In genomic region chr12:124684496-124684895, GRCh38 we compare ENCODE assay signal across 8 cellular contexts.
DNase-seq lines count a peak whose midpoint lies in the region; ATAC-seq and TF ChIP-seq lines count a peak whose summit lies in the region.

No MANE protein-coding gene starts in this region.

- TF ChIP-seq POLR2A in sigmoid colon (IDR thresholded peaks at IDR 0.05), result no peak

- H3K4me3 Mint-ChIP-seq in CD8-positive, alpha-beta T cell, result no peak overlapping the region

- H3K27me3 Mint-ChIP-seq in CD8-positive, alpha-beta T cell (ENCODE audit: low read depth), result no peaks in the 10 kb centered on the region

- intact Hi-C loops in sigmoid colon (cut with DNase I), result loop anchor here (5.0 kb wide), 1 partner anchor 63 kb away; no protein-coding TSS in a partner anchor
- intact Hi-C loops in CD8-positive, alpha-beta T cell (cut with DNase I, micrococcal nuclease), result no loop called here

- H3K4me1 ChIP-seq in sigmoid colon, result peaks cover 0 to 88% (median 66%) of the 10 kb centered on the region in 4 donors
- peaks cover 22% of the 10 kb centered on the region for H3K4me1 ChIP-seq in CD8-positive, alpha-beta T cell (ENCODE audit: insufficient read depth, low read length)

- no peak for TF ChIP-seq EP300 in sigmoid colon (IDR thresholded peaks at IDR 0.05)

- H3K4me3 ChIP-seq in foreskin fibroblast (ENCODE audit: low read depth in 1 of 2, low read length in 2 of 2) (peak overlapping the region; percentile 34 to 45), sigmoid colon (peak overlapping the region; percentile 7 to 37 (median 27)), H7 (ENCODE audit: insufficient read depth, low read depth, low read length) (no peak overlapping the region)
- H3K4me3 ChIP-seq in CD8-positive, alpha-beta T cell (ENCODE audit: low read depth, low read length), result no peak overlapping the region

- ATAC-seq in GM18868 (IDR thresholded peaks at IDR 0.05; ENCODE audit: unreplicated experiment) (no peak), HG03108 (IDR thresholded peaks at IDR 0.05; ENCODE audit: unreplicated experiment) (no peak)
- no peak for ATAC-seq in CD8-positive, alpha-beta T cell

- H3K36me3 Mint-ChIP-seq in CD8-positive, alpha-beta T cell, result no peaks in the 10 kb centered on the region

- POLR2A ChIA-PET in CD8-positive, alpha-beta T cell (lab: Charles Lee), result no interaction called here

- 56 to 72% methylated on average over 7 of the region's 7 CpGs for WGBS in sigmoid colon, 2 donors

- no peaks in the 10 kb centered on the region for H3K27me3 ChIP-seq in sigmoid colon
- H3K27me3 ChIP-seq in CD8-positive, alpha-beta T cell (ENCODE audit: insufficient read depth, low read length), result no peaks in the 10 kb centered on the region
- H3K27me3 ChIP-seq in H7 (ENCODE audit: control insufficient read depth, insufficient read depth, low read length), result no peaks in the 10 kb centered on the region

- DNase-seq in CD1c-positive myeloid dendritic cell (ENCODE audit: extremely low spot score) (peak; percentile 65), SW480 (ENCODE audit: low spot score) (peak; percentile 35), foreskin fibroblast (no peak), sigmoid colon (no peak), H7 (no peak)
- no peak for DNase-seq in CD8-positive, alpha-beta T cell

- TF ChIP-seq CTCF in foreskin fibroblast (IDR thresholded peaks at IDR 0.05; ENCODE audit: low read depth, low read length) (no peak), sigmoid colon (IDR thresholded peaks at IDR 0.05) (no peak)
- no peak for TF ChIP-seq CTCF in CD8-positive, alpha-beta T cell (IDR thresholded peaks at IDR 0.05)

- H3K36me3 ChIP-seq in sigmoid colon, result no peaks in the 10 kb centered on the region
- no peaks in the 10 kb centered on the region for H3K36me3 ChIP-seq in CD8-positive, alpha-beta T cell (ENCODE audit: insufficient read depth, low read length)
- H3K36me3 ChIP-seq in H7 (replicated peaks; ENCODE audit: control insufficient read depth, insufficient read depth, low read length), result no peaks in the 10 kb centered on the region

- H3K9me3 ChIP-seq in sigmoid colon, result no peaks in the 10 kb centered on the region
- no peaks in the 10 kb centered on the region for H3K9me3 ChIP-seq in CD8-positive, alpha-beta T cell (ENCODE audit: low read length)

- H3K9me3 Mint-ChIP-seq in CD8-positive, alpha-beta T cell, result no peaks in the 10 kb centered on the region

- H3K27ac Mint-ChIP-seq in CD8-positive, alpha-beta T cell, result no peak overlapping the region

- H3K4me1 Mint-ChIP-seq in CD8-positive, alpha-beta T cell (ENCODE audit: low read depth), result peaks cover 23% of the 10 kb centered on the region

- CTCF ChIA-PET in CD8-positive, alpha-beta T cell (lab: Charles Lee), result no interaction called here

- peak overlapping the region; percentile 87 to 93 (median 88) for H3K27ac ChIP-seq in sigmoid colon
- no peak overlapping the region for H3K27ac ChIP-seq in CD8-positive, alpha-beta T cell (ENCODE audit: low read depth, low read length)

Comparison
In these comparisons a context has a peak if more than half of its experiments do, and no peak if none do; other contexts are left out.
1. DNase-seq: peak in CD1c-positive myeloid dendritic cell (single experiment) and SW480 (single experiment); none in foreskin fibroblast (0 of 2), sigmoid colon (single experiment), CD8-positive, alpha-beta T cell (0 of 7) and H7 (single experiment).
2. H3K4me3 ChIP-seq: peak in foreskin fibroblast (2 of 2) and sigmoid colon (4 of 4); none in CD8-positive, alpha-beta T cell (single experiment) and H7 (single experiment).